ENCODE assay signal across 1 cellular context in genomic region chr10:2201534-2202104, GRCh38.
TF ChIP-seq lines count a peak whose summit lies in the region.

No MANE protein-coding gene starts in this region.

TF ChIP-seq in GM23338, 12 proteins besides CTCF, POLR2A, EP300 and RAD21 (continued from another document):
- TF ChIP-seq REST (IDR thresholded peaks at IDR 0.05; ENCODE audit: unreplicated experiment) = no peak
- TF ChIP-seq NANOG (IDR thresholded peaks at IDR 0.05; ENCODE audit: borderline replicate concordance) = peak; percentile 35; the same call in 1 of the 2 replicates
TF ChIP-seq in GM23338: peak in this region for 4.
